In genomic region chr14:74762917-74763802, GRCh38 we compare ENCODE assay signal across 1 cellular context.
TF ChIP-seq lines count a peak whose summit lies in the region.

TSS of gene YLPM1 (plus strand) at chr14:74763316. CDS start at chr14:74763490, 174 bp downstream.

TF ChIP-seq in HepG2, 621 proteins besides CTCF, POLR2A, EP300 and RAD21 (continued from another document and continues in another):
- TF ChIP-seq ZNF280D (CRISPR knock-in tag; IDR thresholded peaks at IDR 0.05) (no peak), E2F5 (CRISPR knock-in tag; conservative IDR thresholded peaks at IDR 0.05) (no peak), HMG20B (CRISPR knock-in tag; conservative IDR thresholded peaks at IDR 0.05) (no peak), IRX3 (CRISPR knock-in tag; IDR thresholded peaks at IDR 0.05; ENCODE audit: borderline replicate concordance, low read depth) (0 out of 2 replicates have a peak, but pooled peaks have one; percentile 60), MYNN (CRISPR knock-in tag; IDR thresholded peaks at IDR 0.05; ENCODE audit: low read depth) (no peak), BCLAF1 (IDR thresholded peaks at IDR 0.05) (no peak), ARHGAP35 (CRISPR knock-in tag; IDR thresholded peaks at IDR 0.05; ENCODE audit: borderline replicate concordance) (peak; percentile 41; the same call in 1 of the 2 replicates), NRL (CRISPR knock-in tag; IDR thresholded peaks at IDR 0.05; ENCODE audit: borderline replicate concordance) (peak; percentile 46; the same call in 1 of the 2 replicates), SOX5 (CRISPR knock-in tag; IDR thresholded peaks at IDR 0.05; ENCODE audit: borderline replicate concordance) (peak; percentile 61; the same call in 1 of the 2 replicates), KAT7 (CRISPR knock-in tag; IDR thresholded peaks at IDR 0.05; ENCODE audit: borderline replicate concordance) (peak; percentile 93), NFE2 (CRISPR knock-in tag; IDR thresholded peaks at IDR 0.05) (no peak), ZNF556 (CRISPR knock-in tag; IDR thresholded peaks at IDR 0.05; ENCODE audit: borderline replicate concordance) (peak; percentile 25; the same call in 1 of the 2 replicates), NFE2L2 (IDR thresholded peaks at IDR 0.05; ENCODE audit: low read length) (no peak), ZGPAT (CRISPR knock-in tag; IDR thresholded peaks at IDR 0.05) (peak; percentile 88), PITX1 (CRISPR knock-in tag; IDR thresholded peaks at IDR 0.05) (no peak; the same call in 1 of the 2 replicates), ZNF891 (CRISPR knock-in tag; IDR thresholded peaks at IDR 0.05) (no peak), RFXANK (CRISPR knock-in tag; IDR thresholded peaks at IDR 0.05) (no peak), ZNF496 (CRISPR knock-in tag; IDR thresholded peaks at IDR 0.05; ENCODE audit: insufficient replicate concordance) (no peak), PCBP1 (IDR thresholded peaks at IDR 0.05; ENCODE audit: borderline replicate concordance, low read depth, low read length) (no peak), XRCC5 (optimal IDR thresholded peaks at IDR 0.05; ENCODE audit: low read length) (peak; percentile 66), SRSF4 (IDR thresholded peaks at IDR 0.05; ENCODE audit: low read depth, low read length, poor library complexity, severe bottlenecking) (no peak), CEBPG (CRISPR knock-in tag; IDR thresholded peaks at IDR 0.05) (no peak), MTF1 (CRISPR knock-in tag; IDR thresholded peaks at IDR 0.05) (no peak), AGO2 (optimal IDR thresholded peaks at IDR 0.05; ENCODE audit: low read depth, low read length) (peak; percentile 66), FOSL2 (CRISPR knock-in tag; IDR thresholded peaks at IDR 0.05) (0 out of 2 replicates have a peak, but pooled peaks have one; percentile 10), MED13 (CRISPR knock-in tag; IDR thresholded peaks at IDR 0.05) (peak; percentile 82), ZNF34 (CRISPR knock-in tag; IDR thresholded peaks at IDR 0.05; ENCODE audit: borderline replicate concordance) (no peak), JUN (CRISPR knock-in tag; IDR thresholded peaks at IDR 0.05) (no peak), SNAPC2 (CRISPR knock-in tag; IDR thresholded peaks at IDR 0.05) (peak; percentile 59; the same call in 1 of the 2 replicates), TMF1 (CRISPR knock-in tag; IDR thresholded peaks at IDR 0.05; ENCODE audit: low read depth) (peak; percentile 72; the same call in 1 of the 2 replicates), SIN3A (IDR thresholded peaks at IDR 0.05; ENCODE audit: borderline replicate concordance, low read depth, low read length) (peak; percentile 66; the same call in 1 of the 2 replicates), SYNCRIP (IDR thresholded peaks at IDR 0.05; ENCODE audit: insufficient read depth, low read depth, low read length) (no peak), ATF1 (CRISPR knock-in tag; IDR thresholded peaks at IDR 0.05) (0 out of 2 replicates have a peak, but pooled peaks have one; percentile 30), RBFOX2 (IDR thresholded peaks at IDR 0.05; ENCODE audit: low read depth, low read length) (peak; percentile 96), ZBTB46 (CRISPR knock-in tag; IDR thresholded peaks at IDR 0.05; ENCODE audit: borderline replicate concordance) (no peak), ATRX (CRISPR knock-in tag; IDR thresholded peaks at IDR 0.05; ENCODE audit: borderline replicate concordance) (no peak), REST (IDR thresholded peaks at IDR 0.05; ENCODE audit: borderline replicate concordance in 1 of 2, low read depth in 1 of 2, low read length in 2 of 2) (peak in 1 of 2 experiments; percentile 57; a peak in 1 of 4 replicates), ZNF383 (CRISPR knock-in tag; IDR thresholded peaks at IDR 0.05; ENCODE audit: borderline replicate concordance) (no peak), ONECUT2 (CRISPR knock-in tag; IDR thresholded peaks at IDR 0.05) (0 out of 2 replicates have a peak, but pooled peaks have one; percentile 10), ZNF770 (CRISPR knock-in tag; IDR thresholded peaks at IDR 0.05) (no peak), ZNF598 (CRISPR knock-in tag; IDR thresholded peaks at IDR 0.05; ENCODE audit: borderline replicate concordance) (no peak), ETV5 (CRISPR knock-in tag; IDR thresholded peaks at IDR 0.05; ENCODE audit: borderline replicate concordance) (peak; percentile 49; the same call in 1 of the 2 replicates), NR0B2 (CRISPR knock-in tag; IDR thresholded peaks at IDR 0.05) (0 out of 2 replicates have a peak, but pooled peaks have one; percentile 35), ZNF883 (CRISPR knock-in tag; IDR thresholded peaks at IDR 0.05; ENCODE audit: not compliant biosample characterization) (peak; percentile 72), ZFP91 (CRISPR knock-in tag; IDR thresholded peaks at IDR 0.05; ENCODE audit: borderline replicate concordance) (peak; percentile 59; the same call in 1 of the 2 replicates)
